Comparison of ENCODE assay signal across 1 cellular context in genomic region chr17:75088465-75088895, GRCh38.
TF ChIP-seq lines count a peak whose summit lies in the region.

No MANE protein-coding gene starts in this region.

TF ChIP-seq in IMR-90, 13 proteins besides CTCF, POLR2A, EP300 and RAD21:
- no peak for TF ChIP-seq FOS (IDR thresholded peaks at IDR 0.05; ENCODE audit: low read depth, low read length)
- TF ChIP-seq RCOR1 (IDR thresholded peaks at IDR 0.05; ENCODE audit: insufficient replicate concordance, low read length): no peak
- TF ChIP-seq CHD1 (IDR thresholded peaks at IDR 0.05; ENCODE audit: low read depth, low read length): no peak
- no peak for TF ChIP-seq CEBPB (IDR thresholded peaks at IDR 0.05; ENCODE audit: low read depth, low read length)
- TF ChIP-seq, protein P1, sequence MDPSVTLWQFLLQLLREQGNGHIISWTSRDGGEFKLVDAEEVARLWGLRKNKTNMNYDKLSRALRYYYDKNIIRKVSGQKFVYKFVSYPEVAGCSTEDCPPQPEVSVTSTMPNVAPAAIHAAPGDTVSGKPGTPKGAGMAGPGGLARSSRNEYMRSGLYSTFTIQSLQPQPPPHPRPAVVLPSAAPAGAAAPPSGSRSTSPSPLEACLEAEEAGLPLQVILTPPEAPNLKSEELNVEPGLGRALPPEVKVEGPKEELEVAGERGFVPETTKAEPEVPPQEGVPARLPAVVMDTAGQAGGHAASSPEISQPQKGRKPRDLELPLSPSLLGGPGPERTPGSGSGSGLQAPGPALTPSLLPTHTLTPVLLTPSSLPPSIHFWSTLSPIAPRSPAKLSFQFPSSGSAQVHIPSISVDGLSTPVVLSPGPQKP (IDR thresholded peaks at IDR 0.05; ENCODE audit: borderline replicate concordance, low read depth, low read length): no peak
- TF ChIP-seq MAZ (IDR thresholded peaks at IDR 0.05; ENCODE audit: borderline replicate concordance, low read depth, low read length): no peak
- TF ChIP-seq RFX5 (IDR thresholded peaks at IDR 0.05; ENCODE audit: low read depth, low read length): no peak
- no peak for TF ChIP-seq SMC3 (IDR thresholded peaks at IDR 0.05; ENCODE audit: low read depth, low read length)
- no peak for TF ChIP-seq BHLHE40 (IDR thresholded peaks at IDR 0.05; ENCODE audit: low read depth, low read length)
- TF ChIP-seq, protein P2, sequence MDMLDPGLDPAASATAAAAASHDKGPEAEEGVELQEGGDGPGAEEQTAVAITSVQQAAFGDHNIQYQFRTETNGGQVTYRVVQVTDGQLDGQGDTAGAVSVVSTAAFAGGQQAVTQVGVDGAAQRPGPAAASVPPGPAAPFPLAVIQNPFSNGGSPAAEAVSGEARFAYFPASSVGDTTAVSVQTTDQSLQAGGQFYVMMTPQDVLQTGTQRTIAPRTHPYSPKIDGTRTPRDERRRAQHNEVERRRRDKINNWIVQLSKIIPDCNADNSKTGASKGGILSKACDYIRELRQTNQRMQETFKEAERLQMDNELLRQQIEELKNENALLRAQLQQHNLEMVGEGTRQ (IDR thresholded peaks at IDR 0.05; ENCODE audit: low read depth, low read length): no peak
- no peak for TF ChIP-seq MXI1 (IDR thresholded peaks at IDR 0.05; ENCODE audit: borderline replicate concordance, low read depth, low read length)
- TF ChIP-seq NFE2L2 (IDR thresholded peaks at IDR 0.05; ENCODE audit: low read depth, low read length): no peak
- TF ChIP-seq MAFK (IDR thresholded peaks at IDR 0.05; ENCODE audit: low read depth, low read length): no peak
